8 cellular contexts compared by ENCODE assay signal in genomic region chr7:20329389-20330175, GRCh38. TPM values are rescaled to one million over a fixed set of nuclear protein-coding genes. Genes with fewer than 3 reads are reported as not detected.
DNase-seq lines count a peak whose midpoint lies in the region; ATAC-seq and TF ChIP-seq lines count a peak whose summit lies in the region.

No MANE protein-coding gene starts in this region.

- ATAC-seq in GM21367 (IDR thresholded peaks at IDR 0.05; ENCODE audit: unreplicated experiment) (peak; percentile 32), HG03571 (IDR thresholded peaks at IDR 0.05; ENCODE audit: unreplicated experiment) (peak; percentile 40)

- H3K9me3 ChIP-seq in mammary epithelial cell (replicated peaks; ENCODE audit: insufficient read depth, low read length) = no peaks in the 10 kb centered on the region

- in situ Hi-C loops in mammary epithelial cell (cut with MboI; ENCODE audit: low sequenced_read_pairs in 2 of 2) = loop anchor here in 1 of 2 donors (10.0 kb wide), 1 partner anchor 265 kb away; no protein-coding TSS in a partner anchor

- H3K27ac ChIP-seq in mammary epithelial cell (ENCODE audit: insufficient read depth, low read depth, low read length) = peak overlapping the region; percentile 95

- peak; percentile 75 for DNase-seq in ELR (ENCODE audit: low read depth)
- peak; percentile 72 for DNase-seq in OCI-M1 (lab: John Stamatoyannopoulos, UW)
- peak; percentile 94 for DNase-seq in mammary epithelial cell
- DNase-seq in iPS-NIHi7 (ENCODE audit: extremely low spot score) = peak; percentile 70
- DNase-seq in skeletal muscle cell (ENCODE audit: low read depth) = no peak
- DNase-seq in GF-D8 (lab: John Stamatoyannopoulos, UW) = no peak

- no peaks in the 10 kb centered on the region for H3K27me3 ChIP-seq in mammary epithelial cell (ENCODE audit: insufficient read depth, low read length)

- H3K36me3 ChIP-seq in mammary epithelial cell (ENCODE audit: insufficient read depth, low read length) = no peaks in the 10 kb centered on the region

- WGBS in mammary epithelial cell (ENCODE audit: low coverage, missing lambda C conversion rate) = 2% methylated on average over 17 of the region's 27 CpGs

- peaks cover 24% of the 10 kb centered on the region for H3K4me1 ChIP-seq in mammary epithelial cell (ENCODE audit: insufficient read depth, low read length)

- H3K9ac ChIP-seq in mammary epithelial cell (ENCODE audit: insufficient read depth, low read length) = peak overlapping the region; percentile 92

- no peaks in the 10 kb centered on the region for H4K20me1 ChIP-seq in mammary epithelial cell (ENCODE audit: insufficient read depth, low read length)

- dilution Hi-C loops in mammary epithelial cell (cut with HindIII; ENCODE audit: low sequenced_read_pairs) = no loop called here

- H3K4me3 ChIP-seq in mammary epithelial cell (replicated peaks in 1 of 3; ENCODE audit: insufficient read depth in 1 of 3, low read depth in 2 of 3, low read length in 3 of 3) = peak overlapping the region; percentile 76 to 88 (median 78)
- H3K4me3 ChIP-seq in skeletal muscle cell (ENCODE audit: low read depth, low read length) = peak overlapping the region; percentile 66

- BruUV-seq in mammary epithelial cell (replicated peaks; lab: Mats Ljungman, UMichigan) = no TSS peak

- intact Hi-C loops in mammary epithelial cell (cut with micrococcal nuclease) = loop anchor here (1.0 to 5.0 kb wide), 5 partner anchors 24 to 323 kb away; no protein-coding TSS in a partner anchor

- CTCF ChIA-PET in mammary epithelial cell (lab: Charles Lee; ENCODE audit: low non-redundant PET) = interaction anchor here (0.6 kb wide), 1 partner anchor 269 kb away, joined by 9 read pairs; no protein-coding TSS in a partner anchor

- H2AFZ ChIP-seq in mammary epithelial cell (ENCODE audit: low read depth, low read length) = peak overlapping the region; percentile 49

- H3K4me2 ChIP-seq in mammary epithelial cell (ENCODE audit: insufficient read depth, low read depth, low read length) = peak overlapping the region; percentile 87

- TF ChIP-seq CTCF in mammary epithelial cell (conservative IDR thresholded peaks at IDR 0.05 in 1 of 2, IDR thresholded peaks at IDR 0.05 in 1 of 2; ENCODE audit: extremely low read depth in 1 of 2, insufficient read depth in 1 of 2, low read depth in 1 of 2, low read length in 2 of 2) = peak; percentile 10 to 48

- peaks cover 39% of the 10 kb centered on the region for H3K79me2 ChIP-seq in mammary epithelial cell (ENCODE audit: insufficient read depth, low read length)

RNA-seq across cellular contexts. Expression of gene ITGB8, which starts 1.1 kb away (rescaled TPM):
- 100 to 1,000 TPM in 1 of 2 donors, 10 to 100 TPM in 1; 41.9 to 221 TPM for total RNA-seq in mammary epithelial cell
- 32.3 TPM for polyA plus RNA-seq in mammary epithelial cell
- 48.6 TPM for polyA minus RNA-seq in mammary epithelial cell

Comparison
In these comparisons a context has a peak if more than half of its experiments do, and no peak if none do; other contexts are left out.
1. DNase-seq: peak in ELR (single experiment), OCI-M1 (single experiment), mammary epithelial cell (single experiment) and iPS-NIHi7 (single experiment); none in skeletal muscle cell (single experiment) and GF-D8 (single experiment).